ENCODE assay signal across 26 cellular contexts in genomic region chr6:12343122-12343439, GRCh38. TPM values are rescaled to one million over a fixed set of nuclear protein-coding genes. Genes with fewer than 3 reads are reported as not detected.
DNase-seq lines count a peak whose midpoint lies in the region; ATAC-seq, FAIRE-seq and TF ChIP-seq lines count a peak whose summit lies in the region.
"Had no signal": no experiment of that assay in that cellular context is flagged by ENCODE, and none has a peak within 500 bp of the region (broad histone marks: within the 10 kb centered on the region; RNA-seq: fewer than 3 reads in every experiment).

No MANE protein-coding gene starts in this region.

- H3K4me3 Mint-ChIP-seq in nephron = no peak overlapping the region
- H3K4me3 Mint-ChIP-seq: activated naive CD4-positive, alpha-beta T cell treated with anti-CD3 and anti-CD28 coated beads, Interleukin-2, amount 10 ng/mL, durations not matched to agents 7 days and 5 days; activated T-cell treated with anti-CD3 and anti-CD28 coated beads, Interleukin-2, amount 50 U/mL, for 72 hours; neural progenitor cell had no signal

- no peaks in the 10 kb centered on the region for H3K79me2 ChIP-seq in ACC112 (ENCODE audit: control insufficient read depth, insufficient read depth, low read length, unreplicated experiment)

- H3K4me3 ChIP-seq in ACC112 (ENCODE audit: low read depth, low read length) = 0 out of 2 replicates have a peak overlapping the region, but pooled peaks have one; percentile 18
- no peak overlapping the region for H3K4me3 ChIP-seq in NB4 (ENCODE audit: low read depth, low read length)
- H3K4me3 ChIP-seq in bronchial epithelial cell (ENCODE audit: low read depth, low read length) = no peak overlapping the region
- H3K4me3 ChIP-seq: mucosa of descending colon, neural progenitor cell, spleen had no signal

- no peaks in the 10 kb centered on the region for H3K27me3 ChIP-seq in ACC112 (ENCODE audit: insufficient read depth, low read length)
- H3K27me3 ChIP-seq in bronchial epithelial cell (ENCODE audit: control insufficient read depth, insufficient read depth, low read length) = no peaks in the 10 kb centered on the region
- H3K27me3 ChIP-seq: neural progenitor cell had no signal

- TF ChIP-seq CTCF in NB4 (IDR thresholded peaks at IDR 0.05; ENCODE audit: low read depth, low read length) (no peak), bronchial epithelial cell (IDR thresholded peaks at IDR 0.05; ENCODE audit: insufficient read depth, low read length, severe bottlenecking) (no peak), nephron (IDR thresholded peaks at IDR 0.05; ENCODE audit: unreplicated experiment in 3 of 3) (no peak)

- peaks cover 11% of the 10 kb centered on the region for H3K27me3 Mint-ChIP-seq in nephron (ENCODE audit: low read depth)
- H3K27me3 Mint-ChIP-seq: activated naive CD4-positive, alpha-beta T cell treated with anti-CD3 and anti-CD28 coated beads, Interleukin-2, amount 10 ng/mL, durations not matched to agents 7 days and 5 days had no signal

- no peaks in the 10 kb centered on the region for H3K36me3 Mint-ChIP-seq in nephron (ENCODE audit: low read depth)
- H3K36me3 Mint-ChIP-seq: activated naive CD4-positive, alpha-beta T cell treated with anti-CD3 and anti-CD28 coated beads, Interleukin-2, amount 10 ng/mL, durations not matched to agents 7 days and 5 days; neural progenitor cell had no signal

- H3K4me1 ChIP-seq in ACC112 (ENCODE audit: control insufficient read depth, insufficient read depth, low read length, unreplicated experiment) = peaks cover 40% of the 10 kb centered on the region

- DNase-seq in NB4 (ENCODE audit: low read depth) = peak; percentile 71
- DNase-seq in bronchial epithelial cell (ENCODE audit: low read depth) = peak; percentile 95
- DNase-seq in NCI-H1092 treated with DMSO at 0.1 percent for 48 hours (lab: John Stamatoyannopoulos, UW) = no peak
- no peak for DNase-seq in A172 (ENCODE audit: low spot score)
- no peak for DNase-seq in posterior cingulate gyrus
- DNase-seq: activated CD4-positive, alpha-beta T cell treated with anti-CD3 and anti-CD28 coated beads for 4 hours; activated naive CD4-positive, alpha-beta T cell treated with anti-CD3 and anti-CD28 coated beads, Interleukin-2, amount 10 ng/mL, durations not matched to agents 7 days and 5 days; activated T-cell treated with anti-CD3 and anti-CD28 coated beads, Interleukin-2, amount 50 U/mL, for 72 hours; C1 segment of cervical spinal cord; DMS 273 treated with DMSO at 0.1 percent for 48 hours; foreskin melanocyte; hippocampal formation; NCI-H1930; NCI-H226; SIG-M5; spleen; stimulated activated CD4-positive, alpha-beta T cell treated with anti-CD3 and anti-CD28 coated beads, Interleukin-4, amount 100 ng/mL, for 1 hour; stimulated activated naive CD4-positive, alpha-beta T cell treated with Interleukin-2 at 50 U/mL for 16 hours; T-helper 1 cell had no signal

- H3K36me3 ChIP-seq in ACC112 (ENCODE audit: insufficient read depth, low read length) (no peaks in the 10 kb centered on the region), bronchial epithelial cell (ENCODE audit: control insufficient read depth, insufficient read depth, low read length) (no peaks in the 10 kb centered on the region)
- H3K36me3 ChIP-seq: neural progenitor cell, spleen had no signal

- H3K4me1 Mint-ChIP-seq in nephron = no peaks in the 10 kb centered on the region
- H3K4me1 Mint-ChIP-seq: activated naive CD4-positive, alpha-beta T cell treated with anti-CD3 and anti-CD28 coated beads, Interleukin-2, amount 10 ng/mL, durations not matched to agents 7 days and 5 days had no signal

- TF ChIP-seq POLR2A in NB4 (IDR thresholded peaks at IDR 0.05; ENCODE audit: extremely low read depth, insufficient read length) = no peak

- H2AFZ ChIP-seq in ACC112 (ENCODE audit: low read length, unreplicated experiment) = no peak overlapping the region
- H2AFZ ChIP-seq: neural progenitor cell had no signal

- intact Hi-C loops in posterior cingulate gyrus (cut with DNase I) = no loop called here

- FAIRE-seq in bronchial epithelial cell (lab: Jason Lieb, UNC) = no peak
- FAIRE-seq: G401.6, HTR-8/SVneo had no signal

- H3K27ac Mint-ChIP-seq in nephron = peak overlapping the region; percentile 68 to 78 (median 74)
- H3K27ac Mint-ChIP-seq: activated naive CD4-positive, alpha-beta T cell treated with anti-CD3 and anti-CD28 coated beads, Interleukin-2, amount 10 ng/mL, durations not matched to agents 7 days and 5 days; activated T-cell treated with anti-CD3 and anti-CD28 coated beads, Interleukin-2, amount 50 U/mL, for 72 hours; neural progenitor cell had no signal

- no peak for ATAC-seq in GM21367 (IDR thresholded peaks at IDR 0.05; ENCODE audit: unreplicated experiment)
- ATAC-seq: activated T-cell treated with anti-CD3 and anti-CD28 coated beads, Interleukin-2, amount 50 U/mL, for 72 hours had no signal

- no peaks in the 10 kb centered on the region for H3K9me3 Mint-ChIP-seq in nephron
- H3K9me3 Mint-ChIP-seq: activated naive CD4-positive, alpha-beta T cell treated with anti-CD3 and anti-CD28 coated beads, Interleukin-2, amount 10 ng/mL, durations not matched to agents 7 days and 5 days; activated T-cell treated with anti-CD3 and anti-CD28 coated beads, Interleukin-2, amount 50 U/mL, for 72 hours; neural progenitor cell had no signal

- H3K27ac ChIP-seq in ACC112 (ENCODE audit: low read depth, low read length) = peak overlapping the region; percentile 70
- H3K27ac ChIP-seq: neural progenitor cell, spleen had no signal

RNA-seq across cellular contexts. Expression of gene EDN1, which starts 52.9 kb away (rescaled TPM):
- total RNA-seq in bronchial epithelial cell = 2.9 and 9.7 TPM in 2 replicates
- total RNA-seq in A172 (2014; rRNA removed; shearing (Covaris generic)) = 24.0 and 28.5 TPM in 2 replicates

Comparison
In these comparisons a context has a peak if more than half of its experiments do, and no peak if none do; other contexts are left out.
1. DNase-seq: peak in NB4 (single experiment) and bronchial epithelial cell (single experiment); none in NCI-H1092 treated with DMSO at 0.1 percent for 48 hours (single experiment), A172 (single experiment) and posterior cingulate gyrus (0 of 10).